ENCODE assay signal across 1 cellular context in the genomic region with DNA sequence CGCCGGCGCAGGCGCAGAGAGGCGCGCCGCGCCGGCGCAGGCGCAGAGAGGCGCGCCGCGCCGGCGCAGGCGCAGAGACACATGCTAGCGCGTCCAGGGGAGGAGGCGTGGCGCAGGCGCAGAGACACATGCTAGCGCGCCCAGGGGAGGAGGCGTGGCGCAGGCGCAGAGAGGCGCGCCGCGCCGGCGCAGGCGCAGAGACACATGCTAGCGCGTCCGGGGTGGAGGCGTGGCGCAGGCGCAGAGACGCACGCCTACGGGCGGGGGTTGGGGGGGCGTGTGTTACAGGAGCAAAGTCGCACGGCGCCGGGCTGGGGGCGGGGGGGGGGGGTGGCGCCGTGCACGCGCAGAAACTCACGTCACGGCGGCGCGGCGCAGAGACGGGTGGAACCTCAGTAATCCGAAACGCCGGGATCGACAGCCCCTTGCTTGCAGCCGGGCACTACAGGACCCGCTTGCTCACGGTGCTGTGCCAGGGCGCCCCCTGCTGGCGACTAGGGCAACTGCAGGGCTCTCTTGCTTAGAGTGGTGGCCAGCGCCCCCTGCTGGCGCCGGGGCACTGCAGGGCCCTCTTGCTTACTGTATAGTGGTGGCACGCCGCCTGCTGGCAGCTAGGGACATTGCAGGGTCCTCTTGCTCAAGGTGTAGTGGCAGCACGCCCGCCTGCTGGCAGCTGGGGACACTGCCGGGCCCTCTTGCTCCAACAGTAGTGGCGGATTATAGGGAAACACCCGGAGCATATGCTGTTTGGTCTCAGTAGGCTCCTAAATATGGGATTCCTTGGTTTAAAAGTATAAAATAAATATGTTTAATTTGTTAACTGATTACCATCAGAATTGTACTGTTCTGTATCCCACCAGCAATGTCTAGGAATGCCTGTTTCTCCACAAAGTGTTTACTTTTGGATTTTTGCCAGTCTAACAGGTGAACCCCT. TPM values are rescaled to one million over a fixed set of nuclear protein-coding genes. Genes with fewer than 3 reads are reported as not detected.
"Had no signal": no experiment of that assay in that cellular context is flagged by ENCODE, and none has a peak within 500 bp of the region (broad histone marks: within the 10 kb centered on the region; RNA-seq: fewer than 3 reads in every experiment).

No MANE protein-coding gene starts in this region.

RNA-seq across cellular contexts. Expression of a gene that starts 55.4 kb away (rescaled TPM):
- total RNA-seq: pulmonary artery endothelial cell had no signal
